Comparison of ENCODE assay signal across 8 cellular contexts in genomic region chr1:166433404-166434304, GRCh38.
A peak's percentile ranks its signal among the peaks of the same experiment; 100 is the strongest.
DNase-seq lines count a peak whose midpoint lies in the region; FAIRE-seq and TF ChIP-seq lines count a peak whose summit lies in the region.
"Not testable (repeated sequence)": the region's sequence is repeated elsewhere in the genome, so short reads cannot be mapped to it uniquely, and the experiment has no call there.

No MANE protein-coding gene starts in this region.

- H3K4me1 ChIP-seq in GM23248 (ENCODE audit: insufficient read depth): not testable (repeated sequence)

- intact Hi-C loops in dorsolateral prefrontal cortex (cut with DNase I): loop anchor here in 1 of 2 donors (5.0 kb wide), 1 partner anchor 506 kb away; no protein-coding TSS in a partner anchor

- DNase-seq in DMS114 treated with DMSO at 0.1 percent for 48 hours (lab: John Stamatoyannopoulos, UW; ENCODE audit: unreplicated experiment) (peak; percentile 38), GM23248 (peak; percentile 29), LNCaP clone FGC (ENCODE audit: low read depth) (peak; percentile 18), NCI-H460 (ENCODE audit: extremely low read depth, low read depth) (peak; percentile 67), SHP77 treated with DMSO at 0.1 percent for 48 hours (lab: John Stamatoyannopoulos, UW) (peak; percentile 66), retinal pigment epithelial cell (ENCODE audit: low read depth) (peak; percentile 2)
- DNase-seq in dorsolateral prefrontal cortex: not testable (repeated sequence)

- H3K9me2 ChIP-seq in GM23248 (ENCODE audit: insufficient read depth): not testable (repeated sequence)

- 8 to 17% methylated on average over 7 of the region's 7 CpGs for WGBS in GM23248 (ENCODE audit: low coverage in 1 of 2, low lambda C conversion rate in 2 of 2, missing lambda C conversion rate in 2 of 2), 2 experiments

- in situ Hi-C loops in GM23248 (cut with MboI): not testable (repeated sequence)

- peak; percentile 50 for TF ChIP-seq CTCF in LNCaP clone FGC (IDR thresholded peaks at IDR 0.05; ENCODE audit: control insufficient read depth, extremely low read depth, insufficient read depth)
- peak in 39 of 56 donors; percentile 20 to 63 (median 35) for TF ChIP-seq CTCF in dorsolateral prefrontal cortex (IDR thresholded peaks at IDR 0.05 in 54 of 56, conservative IDR thresholded peaks at IDR 0.05 in 2 of 56; ENCODE audit: low read depth in 1 of 56, partially characterized antibody in 56 of 56)
- peak; percentile 46 for TF ChIP-seq CTCF in retinal pigment epithelial cell (conservative IDR thresholded peaks at IDR 0.05; ENCODE audit: low read depth, low read length)

- H3F3A ChIP-seq in GM23248 (ENCODE audit: insufficient read depth): not testable (repeated sequence)

- not testable (repeated sequence) for H3K4me2 ChIP-seq in GM23248 (ENCODE audit: unreplicated experiment)

- not testable (repeated sequence) for H3K9me3 ChIP-seq in GM23248 (ENCODE audit: low read depth)

- not testable (repeated sequence) for H3K4me3 ChIP-seq in GM23248; LNCaP clone FGC (ENCODE audit: low read depth, low read length); dorsolateral prefrontal cortex; retinal pigment epithelial cell (ENCODE audit: low read length)

- not testable (repeated sequence) for H3K27me3 ChIP-seq in GM23248 (replicated peaks; ENCODE audit: insufficient read depth); dorsolateral prefrontal cortex

- not testable (repeated sequence) for H3K9ac ChIP-seq in GM23248

- H4K20me1 ChIP-seq in GM23248 (ENCODE audit: insufficient read depth): not testable (repeated sequence)

- not testable (repeated sequence) for H3K27ac ChIP-seq in GM23248, dorsolateral prefrontal cortex

- H3K79me2 ChIP-seq in GM23248 (ENCODE audit: insufficient read depth): not testable (repeated sequence)

- not testable (repeated sequence) for H3K36me3 ChIP-seq in GM23248 (ENCODE audit: low read depth)

- H2AFZ ChIP-seq in GM23248: not testable (repeated sequence)

- FAIRE-seq in islet of Langerhans (lab: Jason Lieb, UNC): peak; percentile 41
